1 cellular context compared by ENCODE assay signal in the genomic region with DNA sequence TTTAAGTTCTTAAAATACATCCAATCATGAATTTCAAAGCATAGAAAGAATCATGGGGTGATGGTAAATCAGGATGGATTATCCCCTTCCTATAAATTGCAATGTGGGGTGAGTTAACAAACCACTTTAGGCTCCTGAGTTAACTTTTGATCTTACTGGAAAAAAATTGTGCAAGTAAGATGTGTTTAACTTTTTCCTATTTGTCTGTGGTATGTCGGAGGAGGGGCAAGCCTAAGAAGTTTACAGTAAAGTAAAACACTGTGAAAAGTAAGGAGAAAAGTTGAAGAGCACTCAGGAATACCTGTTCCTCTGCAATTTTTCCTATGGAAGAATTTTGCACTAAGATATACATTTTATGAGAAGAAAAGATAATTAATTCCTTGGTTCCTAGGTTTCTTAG.
TF ChIP-seq lines count a peak whose summit lies in the region.

No MANE protein-coding gene starts in this region.

TF ChIP-seq in HepG2, 621 proteins besides CTCF, POLR2A, EP300 and RAD21:
- TF ChIP-seq NFE2 (CRISPR knock-in tag; IDR thresholded peaks at IDR 0.05) (no peak), PLSCR1 (CRISPR knock-in tag; IDR thresholded peaks at IDR 0.05; ENCODE audit: borderline replicate concordance) (no peak), HMG20B (CRISPR knock-in tag; conservative IDR thresholded peaks at IDR 0.05) (no peak), JUNB (CRISPR knock-in tag; IDR thresholded peaks at IDR 0.05; ENCODE audit: borderline replicate concordance) (no peak)
- TF ChIP-seq, protein P1, sequence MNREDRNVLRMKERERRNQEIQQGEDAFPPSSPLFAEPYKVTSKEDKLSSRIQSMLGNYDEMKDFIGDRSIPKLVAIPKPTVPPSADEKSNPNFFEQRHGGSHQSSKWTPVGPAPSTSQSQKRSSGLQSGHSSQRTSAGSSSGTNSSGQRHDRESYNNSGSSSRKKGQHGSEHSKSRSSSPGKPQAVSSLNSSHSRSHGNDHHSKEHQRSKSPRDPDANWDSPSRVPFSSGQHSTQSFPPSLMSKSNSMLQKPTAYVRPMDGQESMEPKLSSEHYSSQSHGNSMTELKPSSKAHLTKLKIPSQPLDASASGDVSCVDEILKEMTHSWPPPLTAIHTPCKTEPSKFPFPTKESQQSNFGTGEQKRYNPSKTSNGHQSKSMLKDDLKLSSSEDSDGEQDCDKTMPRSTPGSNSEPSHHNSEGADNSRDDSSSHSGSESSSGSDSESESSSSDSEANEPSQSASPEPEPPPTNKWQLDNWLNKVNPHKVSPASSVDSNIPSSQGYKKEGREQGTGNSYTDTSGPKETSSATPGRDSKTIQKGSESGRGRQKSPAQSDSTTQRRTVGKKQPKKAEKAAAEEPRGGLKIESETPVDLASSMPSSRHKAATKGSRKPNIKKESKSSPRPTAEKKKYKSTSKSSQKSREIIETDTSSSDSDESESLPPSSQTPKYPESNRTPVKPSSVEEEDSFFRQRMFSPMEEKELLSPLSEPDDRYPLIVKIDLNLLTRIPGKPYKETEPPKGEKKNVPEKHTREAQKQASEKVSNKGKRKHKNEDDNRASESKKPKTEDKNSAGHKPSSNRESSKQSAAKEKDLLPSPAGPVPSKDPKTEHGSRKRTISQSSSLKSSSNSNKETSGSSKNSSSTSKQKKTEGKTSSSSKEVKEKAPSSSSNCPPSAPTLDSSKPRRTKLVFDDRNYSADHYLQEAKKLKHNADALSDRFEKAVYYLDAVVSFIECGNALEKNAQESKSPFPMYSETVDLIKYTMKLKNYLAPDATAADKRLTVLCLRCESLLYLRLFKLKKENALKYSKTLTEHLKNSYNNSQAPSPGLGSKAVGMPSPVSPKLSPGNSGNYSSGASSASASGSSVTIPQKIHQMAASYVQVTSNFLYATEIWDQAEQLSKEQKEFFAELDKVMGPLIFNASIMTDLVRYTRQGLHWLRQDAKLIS (CRISPR knock-in tag; IDR thresholded peaks at IDR 0.05): no peak
